ENCODE assay signal across 20 cellular contexts in the genomic region with DNA sequence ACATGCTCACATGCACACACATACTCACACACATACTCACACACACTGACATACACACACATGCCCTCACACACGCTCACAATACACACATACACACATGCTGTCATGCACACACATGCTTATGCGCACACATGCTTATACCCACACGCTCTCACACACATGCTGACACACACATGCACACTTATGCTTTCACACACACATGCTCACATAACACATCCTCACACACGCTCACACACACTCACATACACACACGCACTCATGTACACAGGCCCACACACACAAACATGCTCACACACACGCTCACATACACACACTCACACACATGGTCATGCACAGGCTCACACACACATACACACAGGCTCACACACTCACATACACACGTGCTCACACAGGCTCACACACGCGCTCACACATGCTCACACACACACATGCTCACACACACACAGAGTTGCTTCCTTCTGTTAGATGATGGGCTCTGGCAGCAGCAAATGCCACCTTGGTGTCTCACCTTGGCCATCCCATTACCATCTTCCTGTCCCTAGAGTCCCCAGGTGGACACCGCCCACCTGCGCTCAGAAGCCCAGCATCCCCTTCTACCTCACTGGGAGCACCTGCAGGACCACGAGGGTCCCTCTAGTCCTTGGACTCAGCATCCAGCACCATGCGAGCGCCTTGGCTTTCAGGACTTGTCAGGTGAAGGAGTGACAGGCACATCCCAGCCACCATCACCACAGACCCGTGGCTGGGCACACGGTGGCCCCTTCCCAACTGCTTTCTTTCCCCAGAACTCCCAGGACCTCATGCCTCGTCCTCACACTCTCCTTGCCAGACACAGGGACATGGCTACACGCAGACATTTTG.
"Had no signal": no experiment of that assay in that cellular context is flagged by ENCODE, and none has a peak within 500 bp of the region (broad histone marks: within the 10 kb centered on the region; RNA-seq: fewer than 3 reads in every experiment).

No MANE protein-coding gene starts in this region.

- H3K4me3 ChIP-seq: hepatocyte, lung, psoas muscle, sigmoid colon, skin epidermis, testis, transverse colon had no signal

- H3K36me3 ChIP-seq: sigmoid colon, transverse colon had no signal

- H3K4me3 Mint-ChIP-seq: effector memory CD8-positive, alpha-beta T cell; nephron; stimulated activated naive B cell treated with anti-CD40 and anti-IgM and Interleukin-4, amounts not matched to agents 10 μg/mL and 1 μg/mL and 100 μg/mL, for 72 hours; stimulated activated naive CD8-positive, alpha-beta T cell treated with anti-CD3 and anti-CD28 coated beads, Interleukin-15, amount 100 ng/mL, for 72 hours had no signal

- H3K4me1 ChIP-seq: foreskin keratinocyte, parathyroid adenoma, psoas muscle, sigmoid colon, testis, transverse colon had no signal

- H3K9me3 ChIP-seq: psoas muscle, testis, transverse colon had no signal

- H3K27ac ChIP-seq: foreskin keratinocyte, hepatocyte, parathyroid adenoma, psoas muscle, sigmoid colon, skin epidermis, testis, transverse colon had no signal

- H3K4me1 Mint-ChIP-seq: stimulated activated naive B cell treated with anti-CD40 and anti-IgM and Interleukin-4, amounts not matched to agents 10 μg/mL and 1 μg/mL and 100 μg/mL, for 72 hours; stimulated activated naive CD8-positive, alpha-beta T cell treated with anti-CD3 and anti-CD28 coated beads, Interleukin-15, amount 100 ng/mL, for 72 hours had no signal

- H3K9me3 Mint-ChIP-seq: effector memory CD8-positive, alpha-beta T cell; stimulated activated naive B cell treated with anti-CD40 and anti-IgM and Interleukin-4, amounts not matched to agents 10 μg/mL and 1 μg/mL and 100 μg/mL, for 72 hours; stimulated activated naive CD8-positive, alpha-beta T cell treated with anti-CD3 and anti-CD28 coated beads, Interleukin-15, amount 100 ng/mL, for 72 hours had no signal

- H3K36me3 Mint-ChIP-seq: stimulated activated naive B cell treated with anti-CD40 and anti-IgM and Interleukin-4, amounts not matched to agents 10 μg/mL and 1 μg/mL and 100 μg/mL, for 72 hours had no signal

- DNase-seq: effector memory CD8-positive, alpha-beta T cell; erythroblast; foreskin keratinocyte; left colon; left ventricle myocardium superior; mesenchymal stem cell; midbrain; psoas muscle; sigmoid colon; stimulated activated CD4-positive, alpha-beta T cell treated with anti-CD3 and anti-CD28 coated beads, Interleukin-2, amount 100 ng/mL, for 24 hours; stimulated activated CD4-positive, alpha-beta T cell treated with anti-CD3 and anti-CD28 coated beads, Interleukin-4, amount 100 ng/mL, for 4 hours; stimulated activated naive B cell treated with anti-CD40 and anti-IgM and Interleukin-4, amounts not matched to agents 10 μg/mL and 1 μg/mL and 100 μg/mL, for 72 hours; stimulated activated naive CD8-positive, alpha-beta T cell treated with anti-CD3 and anti-CD28 coated beads, Interleukin-15, amount 100 ng/mL, for 72 hours; testis; transverse colon had no signal

- ATAC-seq: effector memory CD8-positive, alpha-beta T cell; foreskin keratinocyte; left colon; left ventricle myocardium superior; psoas muscle; stimulated activated naive B cell treated with anti-CD40 and anti-IgM and Interleukin-4, amounts not matched to agents 10 μg/mL and 1 μg/mL and 100 μg/mL, for 72 hours; stimulated activated naive CD8-positive, alpha-beta T cell treated with anti-CD3 and anti-CD28 coated beads, Interleukin-15, amount 100 ng/mL, for 72 hours had no signal

- H3K27me3 ChIP-seq: foreskin keratinocyte, hepatocyte, sigmoid colon, testis, transverse colon had no signal

- H3K27ac Mint-ChIP-seq: effector memory CD8-positive, alpha-beta T cell; nephron; stimulated activated naive B cell treated with anti-CD40 and anti-IgM and Interleukin-4, amounts not matched to agents 10 μg/mL and 1 μg/mL and 100 μg/mL, for 72 hours; stimulated activated naive CD8-positive, alpha-beta T cell treated with anti-CD3 and anti-CD28 coated beads, Interleukin-15, amount 100 ng/mL, for 72 hours had no signal

- H3K27me3 Mint-ChIP-seq: stimulated activated naive CD8-positive, alpha-beta T cell treated with anti-CD3 and anti-CD28 coated beads, Interleukin-15, amount 100 ng/mL, for 72 hours had no signal
